27 cellular contexts compared by ENCODE assay signal in the genomic region with DNA sequence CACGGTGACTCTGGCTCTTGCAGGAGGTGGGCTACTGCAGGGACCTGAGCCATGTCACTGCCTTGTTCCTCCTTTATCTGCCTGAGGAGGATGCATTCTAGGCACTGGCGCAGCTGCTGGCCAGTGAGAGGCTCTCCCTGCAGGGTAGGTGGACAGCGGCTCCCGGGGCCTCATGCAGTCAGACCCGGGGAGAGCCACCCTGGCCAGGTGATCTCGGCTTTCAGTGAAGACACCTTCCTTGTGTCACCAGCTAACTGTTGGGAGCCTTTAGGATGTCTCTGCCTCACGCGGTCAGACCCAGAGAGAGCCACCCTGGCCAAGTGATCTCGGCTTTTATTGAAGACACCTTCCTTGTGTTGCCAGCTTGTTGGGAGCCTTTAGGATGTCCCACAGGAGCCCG.
"Had no signal": no experiment of that assay in that cellular context is flagged by ENCODE, and none has a peak within 500 bp of the region (broad histone marks: within the 10 kb centered on the region; RNA-seq: fewer than 3 reads in every experiment).

No MANE protein-coding gene starts in this region.

- H3K4me1 Mint-ChIP-seq: naive thymus-derived CD8-positive, alpha-beta T cell; nephron; neural crest cell had no signal

- H3K27me3 Mint-ChIP-seq: progenitor cell of endocrine pancreas; stimulated activated naive CD8-positive, alpha-beta T cell treated with anti-CD3 and anti-CD28 coated beads, Interleukin-15, Interleukin-2, amounts not matched to agents 100 ng/mL and 50 ng/mL, for 24 hours had no signal

- H3K9ac ChIP-seq: parathyroid adenoma had no signal

- H2AFZ ChIP-seq: parathyroid adenoma had no signal

- DNase-seq: heart left ventricle; hypothalamus; islet precursor cell; left ventricle myocardium inferior; mammary epithelial cell; mesenchymal stem cell; naive thymus-derived CD8-positive, alpha-beta T cell; occipital lobe; right cardiac atrium; stimulated activated CD4-positive, alpha-beta T cell treated with anti-CD3 and anti-CD28 coated beads, Interleukin-12 subunit alpha, Interleukin-12 subunit beta, amount 100 ng/mL, for 4 hours; stimulated activated CD4-positive, alpha-beta T cell treated with anti-CD3 and anti-CD28 coated beads, Interleukin-15, amount 100 ng/mL, for 24 hours; stimulated activated CD4-positive, alpha-beta T cell treated with anti-CD3 and anti-CD28 coated beads, Interleukin-2, amount 100 ng/mL, for 24 hours; stimulated activated CD4-positive, alpha-beta T cell treated with anti-CD3 and anti-CD28 coated beads, Interleukin-4, amount 100 ng/mL, for 1 hour; stimulated activated naive CD4-positive, alpha-beta T cell; trophoblast cell; uterus had no signal

- H3K9me3 ChIP-seq: heart left ventricle, neutrophil, suprapubic skin, thoracic aorta, tibial artery, uterus had no signal

- H3K27me3 ChIP-seq: heart left ventricle, neutrophil, suprapubic skin, tibial artery, uterus had no signal

- H3K4me3 ChIP-seq: heart left ventricle, left ventricle myocardium inferior, skin epidermis, suprapubic skin, thoracic aorta, tibial artery, uterus had no signal

- H3K27ac Mint-ChIP-seq: naive thymus-derived CD8-positive, alpha-beta T cell; nephron; progenitor cell of endocrine pancreas; stimulated activated naive CD8-positive, alpha-beta T cell treated with anti-CD3 and anti-CD28 coated beads, Interleukin-15, Interleukin-2, amounts not matched to agents 100 ng/mL and 50 ng/mL, for 24 hours had no signal

- H3K4me1 ChIP-seq: heart left ventricle, left ventricle myocardium inferior, parathyroid adenoma, suprapubic skin, tibial artery, uterus had no signal

- H3K36me3 Mint-ChIP-seq: naive thymus-derived CD8-positive, alpha-beta T cell had no signal

- H3K9me3 Mint-ChIP-seq: naive thymus-derived CD8-positive, alpha-beta T cell; neural crest cell; stimulated activated naive CD8-positive, alpha-beta T cell treated with anti-CD3 and anti-CD28 coated beads, Interleukin-15, Interleukin-2, amounts not matched to agents 100 ng/mL and 50 ng/mL, for 24 hours had no signal

- H3K4me3 Mint-ChIP-seq: naive thymus-derived CD8-positive, alpha-beta T cell; nephron; neural crest cell; stimulated activated naive CD8-positive, alpha-beta T cell treated with anti-CD3 and anti-CD28 coated beads, Interleukin-15, Interleukin-2, amounts not matched to agents 100 ng/mL and 50 ng/mL, for 24 hours had no signal

- ATAC-seq: heart left ventricle; naive thymus-derived CD8-positive, alpha-beta T cell; right cardiac atrium; sciatic nerve had no signal

- H3K79me2 ChIP-seq: parathyroid adenoma had no signal

- H3K36me3 ChIP-seq: heart left ventricle, left ventricle myocardium inferior, neutrophil, suprapubic skin, thoracic aorta, tibial artery, uterus had no signal

- H3K27ac ChIP-seq: heart left ventricle, left ventricle myocardium inferior, neutrophil, parathyroid adenoma, skin epidermis, suprapubic skin, thoracic aorta, tibial artery, uterus had no signal
